1 cellular context compared by ENCODE assay signal in genomic region chr18:75161629-75162028, GRCh38.
TF ChIP-seq lines count a peak whose summit lies in the region.

No MANE protein-coding gene starts in this region.

TF ChIP-seq in HepG2, 621 proteins besides CTCF, POLR2A, EP300 and RAD21 (continued from another document and continues in another):
- peak; percentile 29; the same call in 1 of the 2 replicates for TF ChIP-seq ARID4A (CRISPR knock-in tag; IDR thresholded peaks at IDR 0.05; ENCODE audit: borderline replicate concordance)
- TF ChIP-seq SALL1 (CRISPR knock-in tag; IDR thresholded peaks at IDR 0.05) = peak; percentile 39
- 0 out of 2 replicates have a peak, but pooled peaks have one; percentile 52 for TF ChIP-seq ZNF761 (CRISPR knock-in tag; conservative IDR thresholded peaks at IDR 0.05)
- TF ChIP-seq ZNF282 (IDR thresholded peaks at IDR 0.05; ENCODE audit: partially characterized antibody) = no peak
- peak; percentile 73 for TF ChIP-seq GABPB1 (CRISPR knock-in tag; IDR thresholded peaks at IDR 0.05)
- TF ChIP-seq AGO2 (optimal IDR thresholded peaks at IDR 0.05; ENCODE audit: low read depth, low read length) = no peak
- TF ChIP-seq ZNF205 (CRISPR knock-in tag; IDR thresholded peaks at IDR 0.05) = 0 out of 2 replicates have a peak, but pooled peaks have one; percentile 14
- peak; percentile 28; the same call in 1 of the 2 replicates for TF ChIP-seq MEIS1 (CRISPR knock-in tag; IDR thresholded peaks at IDR 0.05; ENCODE audit: borderline replicate concordance)
- no peak for TF ChIP-seq ZNF280D (CRISPR knock-in tag; IDR thresholded peaks at IDR 0.05)
- no peak for TF ChIP-seq TBX3 (IDR thresholded peaks at IDR 0.05; ENCODE audit: borderline replicate concordance)
- TF ChIP-seq THRA (CRISPR knock-in tag; IDR thresholded peaks at IDR 0.05; ENCODE audit: borderline replicate concordance) = no peak
- TF ChIP-seq HNF4A (CRISPR knock-in tag; IDR thresholded peaks at IDR 0.05) = peak; percentile 37; the same call in 1 of the 2 replicates
- TF ChIP-seq UBTF (CRISPR knock-in tag; IDR thresholded peaks at IDR 0.05) = peak; percentile 61
- no peak for TF ChIP-seq ZBTB20 (CRISPR knock-in tag; IDR thresholded peaks at IDR 0.05; ENCODE audit: borderline replicate concordance, low read depth)
- TF ChIP-seq ZFP36L1 (CRISPR knock-in tag; IDR thresholded peaks at IDR 0.05) = no peak
- peak; percentile 37; the same call in 1 of the 2 replicates for TF ChIP-seq ELF1 (CRISPR knock-in tag; IDR thresholded peaks at IDR 0.05)
- TF ChIP-seq KMT2A (CRISPR knock-in tag; IDR thresholded peaks at IDR 0.05) = peak; percentile 87
- TF ChIP-seq THAP11 (CRISPR knock-in tag; IDR thresholded peaks at IDR 0.05) = peak; percentile 60
- 0 out of 2 replicates have a peak, but pooled peaks have one; percentile 46 for TF ChIP-seq ZNF34 (CRISPR knock-in tag; IDR thresholded peaks at IDR 0.05; ENCODE audit: borderline replicate concordance)
- peak; percentile 29; the same call in 1 of the 2 replicates for TF ChIP-seq ARID5B (CRISPR knock-in tag; IDR thresholded peaks at IDR 0.05)
- TF ChIP-seq ZBTB44 (CRISPR knock-in tag; IDR thresholded peaks at IDR 0.05) = no peak
- 0 out of 2 replicates have a peak, but pooled peaks have one; percentile 43 for TF ChIP-seq DMAP1 (CRISPR knock-in tag; IDR thresholded peaks at IDR 0.05)
- peak; percentile 40 for TF ChIP-seq ZFX (CRISPR knock-in tag; IDR thresholded peaks at IDR 0.05; ENCODE audit: low read depth)
- TF ChIP-seq ZNF292 (CRISPR knock-in tag; IDR thresholded peaks at IDR 0.05; ENCODE audit: borderline replicate concordance, low read depth) = peak; percentile 55; the same call in 1 of the 2 replicates
- no peak for TF ChIP-seq SIN3A (IDR thresholded peaks at IDR 0.05; ENCODE audit: borderline replicate concordance, low read depth, low read length)
- TF ChIP-seq ZNF614 (CRISPR knock-in tag; IDR thresholded peaks at IDR 0.05; ENCODE audit: borderline replicate concordance) = 0 out of 2 replicates have a peak, but pooled peaks have one; percentile 29
- no peak for TF ChIP-seq FOXP1 (IDR thresholded peaks at IDR 0.05)
- TF ChIP-seq FOXP1 (CRISPR knock-in tag; IDR thresholded peaks at IDR 0.05) = no peak
- peak; percentile 35; the same call in 1 of the 2 replicates for TF ChIP-seq KDM5B (CRISPR knock-in tag; IDR thresholded peaks at IDR 0.05; ENCODE audit: borderline replicate concordance)
- TF ChIP-seq ZKSCAN5 (CRISPR knock-in tag; IDR thresholded peaks at IDR 0.05) = no peak
- peak; percentile 50; the same call in 1 of the 2 replicates for TF ChIP-seq ELF3 (CRISPR knock-in tag; IDR thresholded peaks at IDR 0.05)
- TF ChIP-seq SPEN (CRISPR knock-in tag; IDR thresholded peaks at IDR 0.05; ENCODE audit: low read depth) = no peak
- TF ChIP-seq YEATS2 (CRISPR knock-in tag; IDR thresholded peaks at IDR 0.05; ENCODE audit: borderline replicate concordance) = peak; percentile 51; the same call in 1 of the 2 replicates
- peak; percentile 48; the same call in 1 of the 2 replicates for TF ChIP-seq KAT8 (CRISPR knock-in tag; IDR thresholded peaks at IDR 0.05)
- peak; percentile 85 for TF ChIP-seq KMT2B (CRISPR knock-in tag; IDR thresholded peaks at IDR 0.05)
- peak; percentile 99 for TF ChIP-seq IRF2 (CRISPR knock-in tag; IDR thresholded peaks at IDR 0.05)
- TF ChIP-seq GATAD1 (CRISPR knock-in tag; IDR thresholded peaks at IDR 0.05) = peak; percentile 43; the same call in 1 of the 2 replicates
- 0 out of 2 replicates have a peak, but pooled peaks have one; percentile 23 for TF ChIP-seq TGIF2 (CRISPR knock-in tag; IDR thresholded peaks at IDR 0.05)
- peak; percentile 34; the same call in 1 of the 2 replicates for TF ChIP-seq TAF1 (CRISPR knock-in tag; IDR thresholded peaks at IDR 0.05)
- TF ChIP-seq PPARG (CRISPR knock-in tag; conservative IDR thresholded peaks at IDR 0.05) = peak; percentile 62; the same call in 1 of the 2 replicates
- peak; percentile 27; the same call in 1 of the 2 replicates for TF ChIP-seq FOSL2 (CRISPR knock-in tag; IDR thresholded peaks at IDR 0.05)
- 0 out of 2 replicates have a peak, but pooled peaks have one; percentile 46 for TF ChIP-seq ZNF512B (CRISPR knock-in tag; IDR thresholded peaks at IDR 0.05; ENCODE audit: borderline replicate concordance)
